Comparison of ENCODE assay signal across 16 cellular contexts in genomic region chr10:124526621-124527267, GRCh38.
"Had no signal": no experiment of that assay in that cellular context is flagged by ENCODE, and none has a peak within 500 bp of the region (broad histone marks: within the 10 kb centered on the region; RNA-seq: fewer than 3 reads in every experiment).

No MANE protein-coding gene starts in this region.

- H3K27ac ChIP-seq: prostate gland had no signal

- DNase-seq: activated CD4-positive, alpha-beta memory T cell treated with anti-CD3 and anti-CD28 coated beads for 36 hours; activated CD4-positive, alpha-beta T cell treated with anti-CD3 and anti-CD28 coated beads for 36 hours; activated T-cell treated with anti-CD3 and anti-CD28 coated beads for 4 hours; dermis blood vessel endothelial cell; mammary epithelial cell; naive B cell; stimulated activated CD8-positive, alpha-beta memory T cell treated with anti-CD3 and anti-CD28 coated beads, Interleukin-4, amount 100 ng/mL, for 48 hours; stimulated activated naive CD4-positive, alpha-beta T cell; trophoblast cell had no signal

- H3K36me3 Mint-ChIP-seq: activated CD4-positive, alpha-beta memory T cell treated with anti-CD3 and anti-CD28 coated beads for 36 hours; activated naive CD8-positive, alpha-beta T cell; naive B cell; WTC11 had no signal

- H3K27me3 Mint-ChIP-seq: activated CD4-positive, alpha-beta memory T cell treated with anti-CD3 and anti-CD28 coated beads for 36 hours; activated CD4-positive, alpha-beta T cell treated with anti-CD3 and anti-CD28 coated beads for 36 hours; activated naive CD8-positive, alpha-beta T cell; naive B cell had no signal

- H3K9me3 ChIP-seq: prostate gland had no signal

- H3K4me1 ChIP-seq: prostate gland had no signal

- H3K36me3 ChIP-seq: prostate gland had no signal

- H3K4me3 ChIP-seq: prostate gland had no signal

- H3K27ac Mint-ChIP-seq: activated CD4-positive, alpha-beta memory T cell treated with anti-CD3 and anti-CD28 coated beads for 36 hours; activated CD4-positive, alpha-beta T cell treated with anti-CD3 and anti-CD28 coated beads for 36 hours; activated naive CD8-positive, alpha-beta T cell; activated T-helper 1 cell treated with anti-CD3 and anti-CD28 coated beads, Interleukin-12 subunit alpha, Interleukin-12 subunit beta, Interleukin-2, Interleukin-4 antibody, amounts not matched to agents 30 ng/mL and 10 ng/mL and 1 ng/mL, durations not matched to agents 14 hours and 24 hours and 36 hours; naive B cell; T-helper 2 cell treated with Interferon-gamma antibody and Interleukin-4, amounts not matched to agents 5 μg/mL and 100 μg/mL, for 36 hours; WTC11 had no signal

- H3K9me3 Mint-ChIP-seq: activated CD4-positive, alpha-beta memory T cell treated with anti-CD3 and anti-CD28 coated beads for 36 hours; activated T-helper 1 cell treated with anti-CD3 and anti-CD28 coated beads, Interleukin-12 subunit alpha, Interleukin-12 subunit beta, Interleukin-2, Interleukin-4 antibody, amounts not matched to agents 30 ng/mL and 10 ng/mL and 1 ng/mL, durations not matched to agents 14 hours and 24 hours and 36 hours; naive B cell; neural crest cell; T-helper 2 cell treated with Interferon-gamma antibody and Interleukin-4, amounts not matched to agents 5 μg/mL and 100 μg/mL, for 36 hours; WTC11 had no signal

- ATAC-seq: activated CD4-positive, alpha-beta T cell treated with anti-CD3 and anti-CD28 coated beads for 36 hours; sciatic nerve; WTC11 had no signal

- H3K4me3 Mint-ChIP-seq: activated CD4-positive, alpha-beta memory T cell treated with anti-CD3 and anti-CD28 coated beads for 36 hours; activated CD4-positive, alpha-beta T cell treated with anti-CD3 and anti-CD28 coated beads for 36 hours; activated naive CD8-positive, alpha-beta T cell; activated T-helper 1 cell treated with anti-CD3 and anti-CD28 coated beads, Interleukin-12 subunit alpha, Interleukin-12 subunit beta, Interleukin-2, Interleukin-4 antibody, amounts not matched to agents 30 ng/mL and 10 ng/mL and 1 ng/mL, durations not matched to agents 14 hours and 24 hours and 36 hours; naive B cell; neural crest cell; T-helper 2 cell treated with Interferon-gamma antibody and Interleukin-4, amounts not matched to agents 5 μg/mL and 100 μg/mL, for 36 hours; WTC11 had no signal
